7 cellular contexts compared by ENCODE assay signal in the genomic region with DNA sequence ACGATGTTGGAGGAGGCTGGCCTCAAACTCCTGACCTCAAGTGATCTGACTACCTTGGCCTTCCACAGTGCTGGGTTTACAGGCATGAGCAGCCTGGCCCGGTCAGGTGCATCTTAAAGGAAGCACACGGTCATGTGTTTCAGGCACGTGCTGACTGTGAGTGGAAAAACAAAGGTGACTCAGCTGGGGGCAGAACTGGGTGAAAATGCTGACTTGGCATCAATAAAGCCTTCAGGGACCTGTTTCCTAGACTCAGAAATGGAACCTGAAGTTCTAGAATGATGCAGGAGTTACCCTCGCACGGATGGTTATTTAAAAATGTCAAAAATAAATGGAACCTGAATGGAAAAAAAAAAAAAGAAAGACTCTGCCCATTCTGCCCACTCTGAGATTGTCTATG. TPM values are rescaled to one million over a fixed set of nuclear protein-coding genes. Genes with fewer than 3 reads are reported as not detected.
A peak's percentile ranks its signal among the peaks of the same experiment; 100 is the strongest.
DNase-seq lines count a peak whose midpoint lies in the region; ATAC-seq and TF ChIP-seq lines count a peak whose summit lies in the region.
"Not testable (repeated sequence)": the region's sequence is repeated elsewhere in the genome, so short reads cannot be mapped to it uniquely, and the experiment has no call there.

No MANE protein-coding gene starts in this region.

- peak; percentile 45 for DNase-seq in MM.1S
- peak; percentile 8 for DNase-seq in activated CD4-positive, alpha-beta T cell treated with anti-CD3 and anti-CD28 coated beads for 1 hour
- DNase-seq in foreskin keratinocyte, naive B cell: not testable (repeated sequence)

- intact Hi-C loops in dendritic cell treated with granulocyte-macrophage colony-stimulating factor and Interleukin-4, amounts not matched to agents 40 ng/mL and 50 ng/mL, for 4 days (cut with micrococcal nuclease) = not testable (repeated sequence)

- peaks cover 14% of the 10 kb centered on the region for H3F3A ChIP-seq in MM.1S (ENCODE audit: insufficient read depth, low read length)

- peak overlapping the region in 3 of 11 experiments; percentile 54 to 64 (median 63); a peak in 5 of 22 replicates for H3K9ac ChIP-seq in BLaER1 treated with 17β-estradiol and CSF1 and Interleukin-3, amounts not matched to agents 10 nM and 100 nM
- not testable (repeated sequence) for H3K9ac ChIP-seq in MM.1S (ENCODE audit: low read length)

- peak overlapping the region in 4 of 11 experiments; percentile 54 to 88 (median 83); a peak in 8 of 22 replicates for H3K27ac ChIP-seq in BLaER1 treated with 17β-estradiol and CSF1 and Interleukin-3, amounts not matched to agents 10 nM and 100 nM
- H3K27ac ChIP-seq in MM.1S (ENCODE audit: low read length) = peak overlapping the region; percentile 28; the same call in 1 of the 2 replicates
- H3K27ac ChIP-seq in foreskin keratinocyte = not testable (repeated sequence)

- peaks cover 12% of the 10 kb centered on the region for H3K36me3 Mint-ChIP-seq in dendritic cell treated with granulocyte-macrophage colony-stimulating factor and Interleukin-4, amounts not matched to agents 40 ng/mL and 50 ng/mL, for 4 days (ENCODE audit: low read depth)
- not testable (repeated sequence) for H3K36me3 Mint-ChIP-seq in naive B cell

- not testable (repeated sequence) for H3K9me3 ChIP-seq in BLaER1 treated with 17β-estradiol and CSF1 and Interleukin-3, amounts not matched to agents 10 nM and 100 nM (replicated peaks in 1 of 11); MM.1S (replicated peaks; ENCODE audit: insufficient read depth, low read length)

- H3K4me3 Mint-ChIP-seq in dendritic cell treated with granulocyte-macrophage colony-stimulating factor and Interleukin-4, amounts not matched to agents 40 ng/mL and 50 ng/mL, for 4 days = not testable (repeated sequence)
- H3K4me3 Mint-ChIP-seq in naive B cell = peak overlapping the region in 1 of 8 donors; percentile 59

- peak; percentile 46 for ATAC-seq in GM19463 (IDR thresholded peaks at IDR 0.05; ENCODE audit: unreplicated experiment)
- ATAC-seq in foreskin keratinocyte = peak; percentile 29
- not testable (repeated sequence) for ATAC-seq in naive B cell (ENCODE audit: low read depth in 2 of 2)

- H3K9me2 ChIP-seq in MM.1S (replicated peaks; ENCODE audit: insufficient read depth, low read length) = not testable (repeated sequence)

- peaks cover 0 to 41% (median 8%) of the 10 kb centered on the region in 11 experiments; a peak in 13 of 22 replicates for H3K36me3 ChIP-seq in BLaER1 treated with 17β-estradiol and CSF1 and Interleukin-3, amounts not matched to agents 10 nM and 100 nM
- not testable (repeated sequence) for H3K36me3 ChIP-seq in MM.1S (replicated peaks; ENCODE audit: insufficient read depth, low read length)

- H3K4me1 ChIP-seq in BLaER1 treated with 17β-estradiol and CSF1 and Interleukin-3, amounts not matched to agents 10 nM and 100 nM = peaks cover 4 to 93% (median 17%) of the 10 kb centered on the region in 10 experiments; a peak in 17 of 20 replicates
- H3K4me1 ChIP-seq in MM.1S (ENCODE audit: low read length); foreskin keratinocyte: not testable (repeated sequence)

- H4K20me1 ChIP-seq in BLaER1 treated with 17β-estradiol and CSF1 and Interleukin-3, amounts not matched to agents 10 nM and 100 nM = peaks cover 0 to 80% (median 24%) of the 10 kb centered on the region in 11 experiments; a peak in 10 of 22 replicates
- not testable (repeated sequence) for H4K20me1 ChIP-seq in MM.1S (ENCODE audit: insufficient read depth, low read length)

- peaks cover 47% of the 10 kb centered on the region for H3K4me1 Mint-ChIP-seq in dendritic cell treated with granulocyte-macrophage colony-stimulating factor and Interleukin-4, amounts not matched to agents 40 ng/mL and 50 ng/mL, for 4 days (ENCODE audit: low read depth)
- H3K4me1 Mint-ChIP-seq in naive B cell = peaks cover 13 to 25% (median 20%) of the 10 kb centered on the region in 3 donors

- peak overlapping the region in 8 of 11 experiments; percentile 7 to 83 (median 50); a peak in 12 of 22 replicates for H3K4me2 ChIP-seq in BLaER1 treated with 17β-estradiol and CSF1 and Interleukin-3, amounts not matched to agents 10 nM and 100 nM
- peak overlapping the region; percentile 10; the same call in 1 of the 2 replicates for H3K4me2 ChIP-seq in MM.1S (ENCODE audit: low read depth, low read length)

- not testable (repeated sequence) for H3K27me3 Mint-ChIP-seq in dendritic cell treated with granulocyte-macrophage colony-stimulating factor and Interleukin-4, amounts not matched to agents 40 ng/mL and 50 ng/mL, for 4 days; naive B cell

- peak overlapping the region; percentile 45 for H3K27ac Mint-ChIP-seq in dendritic cell treated with granulocyte-macrophage colony-stimulating factor and Interleukin-4, amounts not matched to agents 40 ng/mL and 50 ng/mL, for 4 days
- H3K27ac Mint-ChIP-seq in naive B cell = peak overlapping the region in 4 of 6 donors; percentile 4 to 87 (median 70)

- not testable (repeated sequence) for H3K27me3 ChIP-seq in BLaER1 treated with 17β-estradiol and CSF1 and Interleukin-3, amounts not matched to agents 10 nM and 100 nM; MM.1S (replicated peaks; ENCODE audit: insufficient read depth, low read length); foreskin keratinocyte

- H2AFZ ChIP-seq in MM.1S (ENCODE audit: low read length) = not testable (repeated sequence)

- H3K9me3 Mint-ChIP-seq in dendritic cell treated with granulocyte-macrophage colony-stimulating factor and Interleukin-4, amounts not matched to agents 40 ng/mL and 50 ng/mL, for 4 days; naive B cell: not testable (repeated sequence)

- TF ChIP-seq CTCF in MM.1S (IDR thresholded peaks at IDR 0.05; ENCODE audit: low read length); foreskin keratinocyte (conservative IDR thresholded peaks at IDR 0.05): not testable (repeated sequence)

- H3K4me3 ChIP-seq in BLaER1 treated with 17β-estradiol and CSF1 and Interleukin-3, amounts not matched to agents 10 nM and 100 nM; MM.1S (ENCODE audit: low read length): not testable (repeated sequence)

- peaks cover 21% of the 10 kb centered on the region; the same call in 1 of the 2 replicates for H3K79me2 ChIP-seq in MM.1S (ENCODE audit: low read length)

RNA-seq across cellular contexts. Expression of a gene that starts 12.2 kb away (rescaled TPM):
- total RNA-seq in foreskin keratinocyte = 37.4 and 39.1 TPM in 2 replicates
- polyA plus RNA-seq in foreskin keratinocyte (9.4 and 12.0 TPM in 2 replicates), naive B cell (ENCODE audit: low read depth in 6 of 6) (1 to 10 TPM; 1.9 to 7.3 (median 4.1) TPM)

RNA-seq across cellular contexts. Expression of a gene that starts 12.3 kb away (rescaled TPM):
- 8.1 and 8.8 TPM in 2 replicates for total RNA-seq in foreskin keratinocyte
- polyA plus RNA-seq in foreskin keratinocyte (2.6 and 3.4 TPM in 2 replicates), naive B cell (ENCODE audit: low read depth in 6 of 6) (1 to 10 TPM; 1.9 to 4.3 (median 3.2) TPM)
